Comparison of ENCODE assay signal across 14 cellular contexts in genomic region chr17:77877019-77877418, GRCh38.
DNase-seq lines count a peak whose midpoint lies in the region; ATAC-seq and TF ChIP-seq lines count a peak whose summit lies in the region.
"Had no signal": no experiment of that assay in that cellular context is flagged by ENCODE, and none has a peak within 500 bp of the region (broad histone marks: within the 10 kb centered on the region; RNA-seq: fewer than 3 reads in every experiment).

No MANE protein-coding gene starts in this region.

- DNase-seq in CD14-positive monocyte (ENCODE audit: low spot score) (no peak), DND-41 (peak; percentile 38), NOMO-1 treated with dmso at 0.1 percent for 144 hours (lab: John Stamatoyannopoulos, UW; ENCODE audit: unreplicated experiment) (peak; percentile 47), DMS79 treated with DMSO at 0.1 percent for 48 hours (lab: John Stamatoyannopoulos, UW) (no peak), A673 (ENCODE audit: low spot score) (no peak), Karpas-422 (no peak), gastrocnemius medialis (no peak)
- no peak for DNase-seq in effector memory CD8-positive, alpha-beta T cell
- DNase-seq: NCI-H1048, NCI-H1694, NCI-H2107, RPMI8226 had no signal

- POLR2A ChIA-PET in A673 (lab: Charles Lee; ENCODE audit: low non-redundant PET): no interaction called here

- no peak overlapping the region for H3K4me2 ChIP-seq in DND-41 (ENCODE audit: insufficient read depth, low read length)
- no peak overlapping the region for H3K4me2 ChIP-seq in Karpas-422 (ENCODE audit: low read depth, low read length, poor library complexity, severe bottlenecking)

- H2AFZ ChIP-seq in DND-41 (ENCODE audit: low read depth, low read length): no peak overlapping the region
- H2AFZ ChIP-seq in Karpas-422 (ENCODE audit: low read length): no peak overlapping the region

- no peaks in the 10 kb centered on the region for H3K36me3 ChIP-seq in DND-41 (ENCODE audit: insufficient read depth, low read length)
- H3K36me3 ChIP-seq in A673 (ENCODE audit: insufficient read depth, low read length, poor library complexity, severe bottlenecking): no peaks in the 10 kb centered on the region
- no peaks in the 10 kb centered on the region; the same call in 1 of the 2 replicates for H3K36me3 ChIP-seq in Karpas-422 (ENCODE audit: insufficient read depth, low read length)
- H3K36me3 ChIP-seq in gastrocnemius medialis: no peaks in the 10 kb centered on the region
- H3K36me3 ChIP-seq: HAP-1, SJSA1 had no signal

- intact Hi-C loops in CD14-positive monocyte (cut with micrococcal nuclease) (no loop called here), A673 (cut with micrococcal nuclease; ENCODE audit: unreplicated experiment) (no loop called here), gastrocnemius medialis (cut with DNase I; ENCODE audit: low total_unique reads) (no loop called here)

- no peak overlapping the region for H3K27ac ChIP-seq in DND-41 (ENCODE audit: low read length)
- no peak overlapping the region for H3K27ac ChIP-seq in A673 (ENCODE audit: low read depth, low read length, poor library complexity, severe bottlenecking)
- no peak overlapping the region for H3K27ac ChIP-seq in Karpas-422 (ENCODE audit: low read length)
- H3K27ac ChIP-seq in gastrocnemius medialis: no peak overlapping the region
- H3K27ac ChIP-seq: SJSA1 had no signal

- peaks cover 62% of the 10 kb centered on the region for H3K4me1 Mint-ChIP-seq in CD14-positive monocyte
- H3K4me1 Mint-ChIP-seq in effector memory CD8-positive, alpha-beta T cell (ENCODE audit: low read depth in 2 of 2): peaks cover 56 to 72% of the 10 kb centered on the region in 2 donors

- peak overlapping the region in 1 of 2 donors; percentile 35 for H3K4me3 Mint-ChIP-seq in CD14-positive monocyte
- H3K4me3 Mint-ChIP-seq in effector memory CD8-positive, alpha-beta T cell: no peak overlapping the region

- no peak overlapping the region for H3K4me3 ChIP-seq in DND-41 (ENCODE audit: low read depth in 1 of 2, low read length in 2 of 2)
- H3K4me3 ChIP-seq in A673 (ENCODE audit: low read depth, low read length, poor library complexity, severe bottlenecking): no peak overlapping the region
- H3K4me3 ChIP-seq in Karpas-422 (ENCODE audit: low read length): no peak overlapping the region
- no peak overlapping the region for H3K4me3 ChIP-seq in gastrocnemius medialis
- H3K4me3 ChIP-seq: HAP-1, SJSA1 had no signal

- TF ChIP-seq POLR2A in gastrocnemius medialis (IDR thresholded peaks at IDR 0.05): no peak

- H3K9me3 ChIP-seq in DND-41 (ENCODE audit: insufficient read depth, low read length, severe bottlenecking) (peaks cover 5% of the 10 kb centered on the region), A673 (ENCODE audit: low read depth, low read length, poor library complexity, severe bottlenecking) (no peaks in the 10 kb centered on the region), Karpas-422 (ENCODE audit: low read length) (peaks cover 14% of the 10 kb centered on the region), gastrocnemius medialis (no peaks in the 10 kb centered on the region)
- H3K9me3 ChIP-seq: HAP-1 had no signal

- H3K27me3 Mint-ChIP-seq in CD14-positive monocyte (ENCODE audit: low read depth in 3 of 3): peaks cover 8 to 17% (median 8%) of the 10 kb centered on the region in 3 donors
- no peaks in the 10 kb centered on the region for H3K27me3 Mint-ChIP-seq in effector memory CD8-positive, alpha-beta T cell

- CTCF ChIA-PET in A673 (lab: Charles Lee): interaction anchor here (0.7 kb wide), 1 partner anchor 38 kb away, joined by 4 read pairs; no protein-coding TSS in a partner anchor

- H3K9ac ChIP-seq in DND-41 (ENCODE audit: low read depth, low read length) (no peak overlapping the region), Karpas-422 (ENCODE audit: low read length) (no peak overlapping the region)

- no peaks in the 10 kb centered on the region for H3K79me2 ChIP-seq in DND-41 (ENCODE audit: insufficient read depth, low read length)
- H3K79me2 ChIP-seq in Karpas-422 (ENCODE audit: low read length): no peaks in the 10 kb centered on the region

- peaks cover 9 to 19% of the 10 kb centered on the region in 2 donors for H3K36me3 Mint-ChIP-seq in CD14-positive monocyte
- peaks cover 15% of the 10 kb centered on the region for H3K36me3 Mint-ChIP-seq in effector memory CD8-positive, alpha-beta T cell (ENCODE audit: insufficient read depth)

- no peak for ATAC-seq in DND-41 (ENCODE audit: insufficient read depth, low read depth)
- no peak for ATAC-seq in effector memory CD8-positive, alpha-beta T cell (replicated peaks)
- no peak for ATAC-seq in gastrocnemius medialis

- TF ChIP-seq CTCF in CD14-positive monocyte (IDR thresholded peaks at IDR 0.05) (no peak), DND-41 (IDR thresholded peaks at IDR 0.05; ENCODE audit: borderline replicate concordance, extremely low read depth, low read length, poor library complexity, severe bottlenecking) (no peak), A673 (conservative IDR thresholded peaks at IDR 0.05; ENCODE audit: low read depth, low read length) (no peak), gastrocnemius medialis (IDR thresholded peaks at IDR 0.05 in 4 of 5, conservative IDR thresholded peaks at IDR 0.05 in 1 of 5) (no peak)

- H3K27ac Mint-ChIP-seq in CD14-positive monocyte: peak overlapping the region in 4 of 7 donors; percentile 32 to 84 (median 58)
- H3K27ac Mint-ChIP-seq in effector memory CD8-positive, alpha-beta T cell: peak overlapping the region; percentile 7 to 57

- H3K4me1 ChIP-seq in DND-41 (ENCODE audit: insufficient read depth, low read length): peaks cover 57% of the 10 kb centered on the region
- peaks cover 13% of the 10 kb centered on the region for H3K4me1 ChIP-seq in A673 (ENCODE audit: insufficient read depth, low read length, poor library complexity, severe bottlenecking)
- peaks cover 21% of the 10 kb centered on the region for H3K4me1 ChIP-seq in Karpas-422 (ENCODE audit: low read length)
- peaks cover 11 to 14% of the 10 kb centered on the region in 2 donors for H3K4me1 ChIP-seq in gastrocnemius medialis
- H3K4me1 ChIP-seq: HAP-1 had no signal

- H3K9me2 ChIP-seq in Karpas-422 (replicated peaks; ENCODE audit: insufficient read depth, low read length): no peaks in the 10 kb centered on the region

- H3K9me3 Mint-ChIP-seq in CD14-positive monocyte: peaks cover 10 to 23% (median 18%) of the 10 kb centered on the region in 7 donors
- H3K9me3 Mint-ChIP-seq in effector memory CD8-positive, alpha-beta T cell: peaks cover 0 to 5% of the 10 kb centered on the region in 2 donors

- in situ Hi-C loops in gastrocnemius medialis (cut with MboI; ENCODE audit: low sequenced_read_pairs in 4 of 4): no loop called here

- no TSS peak for BruUV-seq in A673 (replicated peaks; lab: Mats Ljungman, UMichigan)

- H4K20me1 ChIP-seq in DND-41 (ENCODE audit: insufficient read depth, low read length) (peaks cover 3% of the 10 kb centered on the region; the same call in 1 of the 2 replicates), Karpas-422 (ENCODE audit: insufficient read depth, low read depth, low read length) (no peaks in the 10 kb centered on the region; the same call in 1 of the 2 replicates)

- H3K27me3 ChIP-seq in DND-41 (ENCODE audit: insufficient read depth, low read length, poor library complexity) (no peaks in the 10 kb centered on the region), A673 (replicated peaks; ENCODE audit: insufficient read depth, low read depth, low read length, poor library complexity) (no peaks in the 10 kb centered on the region), Karpas-422 (ENCODE audit: low read length) (peaks cover 3% of the 10 kb centered on the region; the same call in 1 of the 2 replicates), gastrocnemius medialis (no peaks in the 10 kb centered on the region)

Comparison
In these comparisons a context has a peak if more than half of its experiments do, and no peak if none do; other contexts are left out.
1. DNase-seq: peak in DND-41 (single experiment) and NOMO-1 treated with dmso at 0.1 percent for 144 hours (single experiment); none in CD14-positive monocyte (single experiment), effector memory CD8-positive, alpha-beta T cell (0 of 3), DMS79 treated with DMSO at 0.1 percent for 48 hours (single experiment), A673 (single experiment), Karpas-422 (single experiment) and gastrocnemius medialis (0 of 2).